17 cellular contexts compared by ENCODE assay signal in the genomic region with DNA sequence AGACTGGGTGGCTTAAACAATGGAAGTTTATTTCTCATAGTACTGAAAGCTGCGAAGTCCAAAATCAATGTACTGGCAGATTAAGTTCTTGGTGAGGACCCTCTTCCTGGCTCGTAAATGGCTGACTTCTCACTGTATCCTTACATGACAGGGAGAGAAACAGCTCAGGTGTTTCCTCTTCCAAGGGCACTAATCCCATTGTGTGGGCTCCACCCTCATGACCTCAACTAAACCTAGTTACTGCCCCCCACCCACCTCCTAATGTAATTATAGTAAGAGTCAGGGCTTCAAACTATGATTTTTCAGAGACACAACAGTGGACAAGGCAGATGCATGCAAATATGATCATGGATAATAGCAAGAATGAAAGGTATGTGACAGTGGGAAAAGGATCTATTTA.
DNase-seq lines count a peak whose midpoint lies in the region; ATAC-seq, FAIRE-seq and TF ChIP-seq lines count a peak whose summit lies in the region.
"Had no signal": no experiment of that assay in that cellular context is flagged by ENCODE, and none has a peak within 500 bp of the region (broad histone marks: within the 10 kb centered on the region; RNA-seq: fewer than 3 reads in every experiment).

No MANE protein-coding gene starts in this region.

- no peak overlapping the region for H2BK12ac ChIP-seq in mesenchymal stem cell (ENCODE audit: low read length in 2 of 2)

- H4K91ac ChIP-seq in mesenchymal stem cell (ENCODE audit: low read length) = no peak overlapping the region

- no peak overlapping the region for H3K18ac ChIP-seq in mesenchymal stem cell (ENCODE audit: low read depth in 1 of 2, low read length in 2 of 2)

- H3K9me3 ChIP-seq in mesenchymal stem cell (ENCODE audit: control insufficient read depth, low read length) (no peaks in the 10 kb centered on the region), small intestine (ENCODE audit: control insufficient read depth, low read depth) (no peaks in the 10 kb centered on the region)

- H3K36me3 Mint-ChIP-seq in activated naive CD8-positive, alpha-beta T cell treated with anti-CD3 and anti-CD28 coated beads for 36 hours = peaks cover 3% of the 10 kb centered on the region

- no peak for TF ChIP-seq POLR2A in GM12891 (IDR thresholded peaks at IDR 0.05; ENCODE audit: low read depth, low read length)

- no peak for DNase-seq in GM12891 (ENCODE audit: insufficient read length, low spot score)
- DNase-seq in NCI-H82 (lab: John Stamatoyannopoulos, UW) = peak; percentile 92
- DNase-seq in mesenchymal stem cell = no peak
- DNase-seq in activated naive CD8-positive, alpha-beta T cell treated with anti-CD3 and anti-CD28 coated beads for 36 hours = no peak
- no peak for DNase-seq in small intestine
- DNase-seq in sciatic nerve (ENCODE audit: low spot score) = no peak
- DNase-seq: C1 segment of cervical spinal cord; Calu3; CD4-positive, alpha-beta memory T cell; COR-L47; DMS53; DMS79 treated with DMSO at 0.1 percent for 48 hours; H9 had no signal

- H3K4me3 ChIP-seq in mesenchymal stem cell (ENCODE audit: insufficient read depth in 1 of 2, low read depth in 1 of 2, low read length in 2 of 2) = no peak overlapping the region
- H3K4me3 ChIP-seq in small intestine (ENCODE audit: low read depth in 1 of 2, low read length in 2 of 2) = no peak overlapping the region
- H3K4me3 ChIP-seq: GM23338 had no signal

- 79% methylated on average over 2 of the region's 2 CpGs for WGBS in mesenchymal stem cell
- WGBS in small intestine, 3 donors = 94 to 97% (median 96%) methylated on average over 2 of the region's 2 CpGs

- no peak overlapping the region for H2AFZ ChIP-seq in mesenchymal stem cell (ENCODE audit: low read depth, low read length)
- H2AFZ ChIP-seq: GM23338 had no signal

- H3K4ac ChIP-seq in mesenchymal stem cell (ENCODE audit: low read depth in 1 of 2, low read length in 2 of 2) = no peak overlapping the region

- ATAC-seq in sciatic nerve = no peak
- ATAC-seq: GM23338, HCT116 had no signal

- H3K4me1 ChIP-seq in mesenchymal stem cell (ENCODE audit: control insufficient read depth, insufficient read depth, low read depth, low read length) (peaks cover 4% of the 10 kb centered on the region), small intestine (ENCODE audit: control insufficient read depth in 2 of 2, insufficient read depth in 1 of 2, low read depth in 1 of 2, low read length in 1 of 2) (no peaks in the 10 kb centered on the region)

- H4K8ac ChIP-seq in mesenchymal stem cell (ENCODE audit: low read length) = no peak overlapping the region

- no peak overlapping the region for H3K14ac ChIP-seq in mesenchymal stem cell (ENCODE audit: low read length in 2 of 2)

- H2BK120ac ChIP-seq in mesenchymal stem cell (ENCODE audit: low read depth, low read length) = no peak overlapping the region

- H3K9me3 Mint-ChIP-seq in activated naive CD8-positive, alpha-beta T cell treated with anti-CD3 and anti-CD28 coated beads for 36 hours = no peaks in the 10 kb centered on the region
- H3K9me3 Mint-ChIP-seq: CD4-positive, alpha-beta memory T cell; GM23338; H9 had no signal

- H2BK15ac ChIP-seq in mesenchymal stem cell (ENCODE audit: low read depth, poor library complexity, severe bottlenecking) = no peak overlapping the region

- no peak overlapping the region for H3K4me3 Mint-ChIP-seq in activated naive CD8-positive, alpha-beta T cell treated with anti-CD3 and anti-CD28 coated beads for 36 hours
- H3K4me3 Mint-ChIP-seq: CD4-positive, alpha-beta memory T cell; GM23338; H9 had no signal

- H3K23ac ChIP-seq in mesenchymal stem cell (ENCODE audit: low read length in 2 of 2) = no peak overlapping the region

- peak; percentile 26 for FAIRE-seq in GM12891 (lab: Jason Lieb, UNC)
- no peak for FAIRE-seq in small intestine (lab: Jason Lieb, UNC)
- FAIRE-seq: G401.6, GM19239 had no signal

- H2BK5ac ChIP-seq in mesenchymal stem cell (ENCODE audit: low read depth, low read length, poor library complexity, severe bottlenecking) = no peak overlapping the region

- no peak overlapping the region for H3K27ac Mint-ChIP-seq in activated naive CD8-positive, alpha-beta T cell treated with anti-CD3 and anti-CD28 coated beads for 36 hours
- H3K27ac Mint-ChIP-seq: GM23338, H9 had no signal

- peaks cover 2% of the 10 kb centered on the region for H3K79me1 ChIP-seq in mesenchymal stem cell (replicated peaks; ENCODE audit: low read length, poor library complexity, severe bottlenecking)

- H2AK5ac ChIP-seq in mesenchymal stem cell (ENCODE audit: low read length, severe bottlenecking) = peak overlapping the region; percentile 20

- H3K27ac ChIP-seq in mesenchymal stem cell (ENCODE audit: low read length, poor library complexity, severe bottlenecking) (peak overlapping the region; percentile 6), small intestine (ENCODE audit: low read depth in 1 of 2, low read length in 1 of 2) (no peak overlapping the region)

- H3K4me1 Mint-ChIP-seq in activated naive CD8-positive, alpha-beta T cell treated with anti-CD3 and anti-CD28 coated beads for 36 hours = peaks cover 11% of the 10 kb centered on the region
- H3K4me1 Mint-ChIP-seq: GM23338, H9 had no signal

- no peak overlapping the region for H3K4me2 ChIP-seq in mesenchymal stem cell (ENCODE audit: low read length, poor library complexity, severe bottlenecking)
- H3K4me2 ChIP-seq: GM23338 had no signal

- peaks cover 3 to 42% of the 10 kb centered on the region in 2 experiments for H3K36me3 ChIP-seq in mesenchymal stem cell (ENCODE audit: control insufficient read depth in 1 of 2, insufficient read depth in 2 of 2, low read depth in 1 of 2, low read length in 2 of 2)
- peaks cover 5 to 11% of the 10 kb centered on the region in 2 donors for H3K36me3 ChIP-seq in small intestine (ENCODE audit: control insufficient read depth in 2 of 2, insufficient read depth in 2 of 2, low read length in 2 of 2)

- intact Hi-C loops in sciatic nerve (cut with DNase I) = no loop called here

- H3K27me3 ChIP-seq in mesenchymal stem cell (ENCODE audit: control insufficient read depth in 1 of 2, insufficient read depth in 1 of 2, low read length in 2 of 2) (no peaks in the 10 kb centered on the region), small intestine (ENCODE audit: control insufficient read depth in 2 of 2, insufficient read depth in 2 of 2, low read length in 2 of 2) (no peaks in the 10 kb centered on the region)

- H3K27me3 Mint-ChIP-seq in activated naive CD8-positive, alpha-beta T cell treated with anti-CD3 and anti-CD28 coated beads for 36 hours = no peaks in the 10 kb centered on the region
- H3K27me3 Mint-ChIP-seq: CD4-positive, alpha-beta memory T cell had no signal

- no peak overlapping the region for H3K9ac ChIP-seq in mesenchymal stem cell (ENCODE audit: low read length)

TF ChIP-seq in GM12891, 5 proteins besides CTCF, POLR2A, EP300 and RAD21:
- TF ChIP-seq PAX5 (IDR thresholded peaks at IDR 0.05; ENCODE audit: insufficient read depth, low read length, severe bottlenecking) (no peak), POLR2AphosphoS5 (IDR thresholded peaks at IDR 0.05; ENCODE audit: low read depth, low read length) (no peak), SPI1 (IDR thresholded peaks at IDR 0.05; ENCODE audit: low read depth, low read length) (no peak), POU2F2 (IDR thresholded peaks at IDR 0.05; ENCODE audit: low read depth, low read length) (no peak), TAF1 (IDR thresholded peaks at IDR 0.05; ENCODE audit: low read depth, low read length) (no peak)
